ENCODE assay signal across 31 cellular contexts in the genomic region with DNA sequence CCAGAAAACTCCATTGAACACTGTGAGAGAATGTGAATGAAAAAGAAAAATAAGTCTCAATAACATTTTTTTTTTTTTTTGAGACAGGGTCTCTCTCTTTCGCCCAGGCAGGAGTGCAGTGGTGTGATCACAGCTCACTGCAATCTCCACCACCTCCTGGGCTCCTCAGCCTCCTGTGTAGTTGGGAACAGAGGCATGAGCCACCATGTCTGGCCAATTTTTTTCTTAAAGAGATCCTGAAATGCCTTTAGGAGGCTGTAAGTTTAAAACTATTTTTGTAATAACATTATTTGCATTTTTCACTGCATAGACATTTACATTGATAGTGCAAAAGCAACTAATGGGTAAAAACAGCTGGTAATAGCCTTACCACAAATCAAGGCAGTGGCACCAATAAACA.
"Had no signal": no experiment of that assay in that cellular context is flagged by ENCODE, and none has a peak within 500 bp of the region (broad histone marks: within the 10 kb centered on the region; RNA-seq: fewer than 3 reads in every experiment).

No MANE protein-coding gene starts in this region.

- H3K4me3 ChIP-seq: adrenal gland, cardiac muscle cell had no signal

- H3K27ac ChIP-seq: adrenal gland, cardiac muscle cell, VCaP had no signal

- ATAC-seq: activated CD8-positive, alpha-beta T cell treated with anti-CD3 and anti-CD28 coated beads for 36 hours; activated naive CD4-positive, alpha-beta T cell treated with anti-CD3 and anti-CD28 coated beads, Interleukin-2, amount 50 U/mL, for 72 hours; activated T-cell treated with anti-CD3 and anti-CD28 coated beads, Interleukin-2, amount 50 U/mL, for 4 hours; activated T-cell treated with anti-CD3 and anti-CD28 coated beads, Interleukin-2, amount 50 U/mL, for 72 hours; activated T-helper 17 cell treated with anti-CD3 and anti-CD28 coated beads, Interleukin-2, amount 50 U/mL, for 72 hours had no signal

- H3K27me3 ChIP-seq: adrenal gland, cardiac muscle cell had no signal

- H3K9me3 ChIP-seq: adrenal gland had no signal

- DNase-seq: activated B cell treated with CpG ODN at 0.5 μM for 24 hours; activated CD4-positive, alpha-beta memory T cell treated with anti-CD3 and anti-CD28 coated beads for 36 hours; activated CD4-positive, alpha-beta T cell treated with anti-CD3 and anti-CD28 coated beads for 4 hours; activated CD4-positive, alpha-beta T cell treated with anti-CD3 and anti-CD28 coated beads, Interleukin-2, amount 10 ng/mL, durations not matched to agents 24 days and 14 days; activated CD4-positive, alpha-beta T cell treated with anti-CD3 and anti-CD28 coated beads, Interleukin-2, amount 50 U/mL, for 1 hour; activated CD4-positive, alpha-beta T cell treated with anti-CD3 and anti-CD28 coated beads, Interleukin-2, amount 50 U/mL, for 4 hours; activated CD4-positive, CD25-positive, alpha-beta regulatory T cell treated with anti-CD3 and anti-CD28 coated beads, Interleukin-2, amount 50 U/mL, for 72 hours; activated CD8-positive, alpha-beta memory T cell treated with anti-CD3 and anti-CD28 coated beads, Interleukin-2, amount 50 U/mL, for 4 hours; activated CD8-positive, alpha-beta T cell treated with anti-CD3 and anti-CD28 coated beads for 36 hours; activated effector memory CD4-positive, alpha-beta T cell treated with anti-CD3 and anti-CD28 coated beads, Interleukin-2, amount 50 U/mL, for 16 hours; activated gamma-delta T cell treated with Interleukin-2 at 50 U/mL for 16 hours; activated naive CD4-positive, alpha-beta T cell; activated naive CD4-positive, alpha-beta T cell treated with anti-CD3 and anti-CD28 coated beads for 36 hours; activated naive CD4-positive, alpha-beta T cell treated with anti-CD3 and anti-CD28 coated beads, Interleukin-2, amount 50 U/mL, for 16 hours; activated naive CD8-positive, alpha-beta T cell treated with anti-CD3 and anti-CD28 coated beads for 36 hours; activated T-cell treated with anti-CD3 and anti-CD28 coated beads for 4 hours; activated T-cell treated with anti-CD3 and anti-CD28 coated beads, Interleukin-2, amount 50 U/mL, for 1 hour; activated T-cell treated with anti-CD3 and anti-CD28 coated beads, Interleukin-2, amount 50 U/mL, for 4 hours; activated T-cell treated with anti-CD3 and anti-CD28 coated beads, Interleukin-2, amount 50 U/mL, for 72 hours; adrenal gland; amniotic stem cell; aorta; caudate nucleus; cerebellar nuclear complex; T-helper 1 cell; T-helper 2 cell; T-helper 9 cell had no signal
